Comparison of ENCODE assay signal across 8 cellular contexts in genomic region chr3:117997201-117998049, GRCh38.
DNase-seq lines count a peak whose midpoint lies in the region; ATAC-seq, FAIRE-seq and TF ChIP-seq lines count a peak whose summit lies in the region.

No MANE protein-coding gene starts in this region.

- no peaks in the 10 kb centered on the region for H4K20me1 ChIP-seq in BLaER1

- H3K4me1 ChIP-seq in BLaER1 (no peaks in the 10 kb centered on the region), lung (ENCODE audit: control insufficient read depth in 2 of 2, insufficient read depth in 2 of 2, low read length in 2 of 2) (peaks cover 0 to 5% of the 10 kb centered on the region in 2 donors)

- DNase-seq in GM19238 (ENCODE audit: insufficient read length, low spot score) (peak; percentile 29), NCI-H2107 treated with DMSO at 0.1 percent for 48 hours (lab: John Stamatoyannopoulos, UW; ENCODE audit: unreplicated experiment) (peak; percentile 74), lung (ENCODE audit: low spot score) (peak; percentile 69)
- DNase-seq in activated CD4-positive, CD25-positive, alpha-beta regulatory T cell treated with anti-CD3 and anti-CD28 coated beads, Interleukin-2, amount 50 U/mL, for 72 hours: peak; percentile 40
- DNase-seq in stimulated activated CD4-positive, alpha-beta T cell treated with anti-CD3 and anti-CD28 coated beads, TNF-alpha, amount 100 ng/mL, for 48 hours (ENCODE audit: low read depth in 3 of 3): peak; percentile 12 to 25 (median 14)

- no peaks in the 10 kb centered on the region for H3K36me3 ChIP-seq in BLaER1
- H3K36me3 ChIP-seq in lung (ENCODE audit: control insufficient read depth in 2 of 2, insufficient read depth in 2 of 2, low read length in 2 of 2): no peaks in the 10 kb centered on the region

- peaks cover 7% of the 10 kb centered on the region for H3K9me3 ChIP-seq in BLaER1
- peaks cover 0 to 8% of the 10 kb centered on the region in 2 donors for H3K9me3 ChIP-seq in lung (ENCODE audit: control insufficient read depth in 2 of 2, insufficient read depth in 1 of 2, low read length in 1 of 2)

- WGBS in lung, 2 donors: 3 to 4% methylated on average over 48 of the region's 48 CpGs

- no peak overlapping the region for H3K9ac ChIP-seq in BLaER1

- ATAC-seq in HG03159 (IDR thresholded peaks at IDR 0.05; ENCODE audit: unreplicated experiment) (peak; percentile 100), lung (ENCODE audit: insufficient read depth, low FRiP score) (peak; percentile 88)

- FAIRE-seq in endometrium (lab: Jason Lieb, UNC): peak; percentile 39

- H3K27me3 ChIP-seq in BLaER1: peaks cover 8% of the 10 kb centered on the region; the same call in 1 of the 2 replicates
- no peaks in the 10 kb centered on the region for H3K27me3 ChIP-seq in lung (ENCODE audit: control insufficient read depth, insufficient read depth)

- TF ChIP-seq CTCF in lung (IDR thresholded peaks at IDR 0.05; ENCODE audit: control extremely low read depth, extremely low read depth): peak; percentile 30

- H3K4me2 ChIP-seq in BLaER1: peak overlapping the region; percentile 85

- H3K4me3 ChIP-seq in BLaER1 (peak overlapping the region; percentile 62), lung (peak overlapping the region; percentile 21)

- no peak overlapping the region for H3K27ac ChIP-seq in BLaER1
- H3K27ac ChIP-seq in lung (ENCODE audit: low read depth in 1 of 2, low read length in 1 of 2): no peak overlapping the region

Comparison
In these comparisons a context has a peak if more than half of its experiments do, and no peak if none do; other contexts are left out.
1. DNase-seq: peak in every context shown above with its lines; median percentile 74 in NCI-H2107 treated with DMSO at 0.1 percent for 48 hours; 69 in lung; 40 in activated CD4-positive, CD25-positive, alpha-beta regulatory T cell treated with anti-CD3 and anti-CD28 coated beads, Interleukin-2, amount 50 U/mL, for 72 hours; 29 in GM19238; 14 in stimulated activated CD4-positive, alpha-beta T cell treated with anti-CD3 and anti-CD28 coated beads, TNF-alpha, amount 100 ng/mL, for 48 hours.